1 cellular context compared by ENCODE assay signal in the genomic region with DNA sequence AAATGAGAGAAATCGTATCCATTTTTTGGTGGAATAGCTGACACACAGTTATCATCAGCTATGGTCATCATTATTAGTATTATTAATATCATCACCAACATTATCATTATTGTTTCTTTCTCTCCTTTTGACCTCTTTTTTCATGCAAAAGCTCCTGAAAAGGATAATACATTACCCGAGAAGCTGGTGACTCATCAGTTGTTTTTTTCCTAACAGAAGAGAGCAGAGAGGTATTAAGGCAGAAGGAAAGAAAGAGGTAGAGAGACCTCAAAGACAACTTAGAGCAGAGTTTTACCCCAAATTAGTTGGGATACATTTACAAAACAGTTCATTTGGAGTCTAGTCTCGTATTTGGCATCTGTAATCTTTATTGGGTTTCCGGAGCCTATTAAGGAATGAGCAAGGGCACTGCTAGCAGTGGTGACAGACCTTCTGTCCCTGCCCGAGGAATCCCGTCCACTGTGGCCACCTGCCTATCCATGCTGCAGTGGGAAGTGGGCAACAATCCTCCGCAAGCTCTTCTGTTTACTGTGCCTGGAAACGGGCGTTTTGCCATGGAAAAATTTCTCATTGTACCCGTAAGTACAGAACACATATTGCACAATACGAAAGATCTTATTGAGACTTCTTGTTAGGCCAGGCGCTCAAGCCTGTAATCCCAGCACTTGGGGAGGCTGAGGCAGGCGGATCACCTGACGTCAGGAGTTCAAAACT.
TF ChIP-seq lines count a peak whose summit lies in the region.

No MANE protein-coding gene starts in this region.

TF ChIP-seq in GM23338, 12 proteins besides CTCF, POLR2A, EP300 and RAD21 (continued from another document):
- TF ChIP-seq ZNF114 (CRISPR knock-in tag; IDR thresholded peaks at IDR 0.05) (no peak), POLR2AphosphoS5 (IDR thresholded peaks at IDR 0.05; ENCODE audit: low read depth) (no peak), STAT1 (IDR thresholded peaks at IDR 0.05; ENCODE audit: unreplicated experiment) (no peak), EZH2phosphoT487 (IDR thresholded peaks at IDR 0.05; ENCODE audit: unreplicated experiment) (no peak), JUNB (IDR thresholded peaks at IDR 0.05; ENCODE audit: unreplicated experiment) (no peak)
- TF ChIP-seq, protein P1, sequence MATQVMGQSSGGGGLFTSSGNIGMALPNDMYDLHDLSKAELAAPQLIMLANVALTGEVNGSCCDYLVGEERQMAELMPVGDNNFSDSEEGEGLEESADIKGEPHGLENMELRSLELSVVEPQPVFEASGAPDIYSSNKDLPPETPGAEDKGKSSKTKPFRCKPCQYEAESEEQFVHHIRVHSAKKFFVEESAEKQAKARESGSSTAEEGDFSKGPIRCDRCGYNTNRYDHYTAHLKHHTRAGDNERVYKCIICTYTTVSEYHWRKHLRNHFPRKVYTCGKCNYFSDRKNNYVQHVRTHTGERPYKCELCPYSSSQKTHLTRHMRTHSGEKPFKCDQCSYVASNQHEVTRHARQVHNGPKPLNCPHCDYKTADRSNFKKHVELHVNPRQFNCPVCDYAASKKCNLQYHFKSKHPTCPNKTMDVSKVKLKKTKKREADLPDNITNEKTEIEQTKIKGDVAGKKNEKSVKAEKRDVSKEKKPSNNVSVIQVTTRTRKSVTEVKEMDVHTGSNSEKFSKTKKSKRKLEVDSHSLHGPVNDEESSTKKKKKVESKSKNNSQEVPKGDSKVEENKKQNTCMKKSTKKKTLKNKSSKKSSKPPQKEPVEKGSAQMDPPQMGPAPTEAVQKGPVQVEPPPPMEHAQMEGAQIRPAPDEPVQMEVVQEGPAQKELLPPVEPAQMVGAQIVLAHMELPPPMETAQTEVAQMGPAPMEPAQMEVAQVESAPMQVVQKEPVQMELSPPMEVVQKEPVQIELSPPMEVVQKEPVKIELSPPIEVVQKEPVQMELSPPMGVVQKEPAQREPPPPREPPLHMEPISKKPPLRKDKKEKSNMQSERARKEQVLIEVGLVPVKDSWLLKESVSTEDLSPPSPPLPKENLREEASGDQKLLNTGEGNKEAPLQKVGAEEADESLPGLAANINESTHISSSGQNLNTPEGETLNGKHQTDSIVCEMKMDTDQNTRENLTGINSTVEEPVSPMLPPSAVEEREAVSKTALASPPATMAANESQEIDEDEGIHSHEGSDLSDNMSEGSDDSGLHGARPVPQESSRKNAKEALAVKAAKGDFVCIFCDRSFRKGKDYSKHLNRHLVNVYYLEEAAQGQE (IDR thresholded peaks at IDR 0.05; ENCODE audit: unreplicated experiment), result no peak
- TF ChIP-seq, protein P2, sequence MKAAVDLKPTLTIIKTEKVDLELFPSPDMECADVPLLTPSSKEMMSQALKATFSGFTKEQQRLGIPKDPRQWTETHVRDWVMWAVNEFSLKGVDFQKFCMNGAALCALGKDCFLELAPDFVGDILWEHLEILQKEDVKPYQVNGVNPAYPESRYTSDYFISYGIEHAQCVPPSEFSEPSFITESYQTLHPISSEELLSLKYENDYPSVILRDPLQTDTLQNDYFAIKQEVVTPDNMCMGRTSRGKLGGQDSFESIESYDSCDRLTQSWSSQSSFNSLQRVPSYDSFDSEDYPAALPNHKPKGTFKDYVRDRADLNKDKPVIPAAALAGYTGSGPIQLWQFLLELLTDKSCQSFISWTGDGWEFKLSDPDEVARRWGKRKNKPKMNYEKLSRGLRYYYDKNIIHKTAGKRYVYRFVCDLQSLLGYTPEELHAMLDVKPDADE (IDR thresholded peaks at IDR 0.05), result no peak
TF ChIP-seq in GM23338: peak in this region for 0.
